Comparison of ENCODE assay signal across 22 cellular contexts in genomic region chr5:128091579-128091978, GRCh38. TPM values are rescaled to one million over a fixed set of nuclear protein-coding genes. Genes with fewer than 3 reads are reported as not detected.
DNase-seq lines count a peak whose midpoint lies in the region; ATAC-seq and TF ChIP-seq lines count a peak whose summit lies in the region.
"Had no signal": no experiment of that assay in that cellular context is flagged by ENCODE, and none has a peak within 500 bp of the region (broad histone marks: within the 10 kb centered on the region; RNA-seq: fewer than 3 reads in every experiment).

No MANE protein-coding gene starts in this region.

- CTCF ChIA-PET in GM10248 (lab: Yijun Ruan, JAX), result interaction anchor here (1.5 kb wide), 1 partner anchor 9 kb away, joined by 6 read pairs; no protein-coding TSS in a partner anchor

- H3K4me3 ChIP-seq in GM23338 (no peak overlapping the region), psoas muscle (no peak overlapping the region), MM.1S (ENCODE audit: low read length) (no peak overlapping the region)
- H3K4me3 ChIP-seq: BLaER1 had no signal

- TF ChIP-seq CTCF in GM23338 (conservative IDR thresholded peaks at IDR 0.05; ENCODE audit: low read depth in 2 of 2) (no peak), psoas muscle (IDR thresholded peaks at IDR 0.05) (no peak), MM.1S (IDR thresholded peaks at IDR 0.05; ENCODE audit: low read length) (no peak), GM10248 (IDR thresholded peaks at IDR 0.05; ENCODE audit: control extremely low read depth, extremely low read depth, low read depth, missing control alignments) (no peak)

- no peak overlapping the region for H3K27ac Mint-ChIP-seq in GM23338
- H3K27ac Mint-ChIP-seq: CD14-positive monocyte; CD4-positive, CD25-positive, alpha-beta regulatory T cell; CD8-positive, alpha-beta memory T cell had no signal

- H3K9me3 ChIP-seq in psoas muscle, result peaks cover 3% of the 10 kb centered on the region
- no peaks in the 10 kb centered on the region for H3K9me3 ChIP-seq in MM.1S (replicated peaks; ENCODE audit: insufficient read depth, low read length)
- H3K9me3 ChIP-seq: BE2C had no signal

- no peaks in the 10 kb centered on the region for H3K9me2 ChIP-seq in GM23338 (ENCODE audit: insufficient read depth)
- H3K9me2 ChIP-seq in MM.1S (replicated peaks; ENCODE audit: insufficient read depth, low read length), result no peaks in the 10 kb centered on the region; the same call in 1 of the 2 replicates

- H3F3A ChIP-seq in GM23338 (replicated peaks; ENCODE audit: low read depth), result no peaks in the 10 kb centered on the region
- no peaks in the 10 kb centered on the region for H3F3A ChIP-seq in MM.1S (ENCODE audit: insufficient read depth, low read length)

- intact Hi-C loops in psoas muscle (cut with DNase I), result no loop called here

- peaks cover 1% of the 10 kb centered on the region; the same call in 2 of the 3 replicates for H3K36me3 Mint-ChIP-seq in GM23338 (ENCODE audit: low read depth)

- H4K20me1 ChIP-seq in GM23338 (replicated peaks; ENCODE audit: insufficient read depth) (peaks cover 7% of the 10 kb centered on the region), MM.1S (ENCODE audit: insufficient read depth, low read length) (no peaks in the 10 kb centered on the region)

- H3K4me1 ChIP-seq in GM23338 (ENCODE audit: insufficient read depth) (peaks cover 24% of the 10 kb centered on the region), psoas muscle (peaks cover 37% of the 10 kb centered on the region), MM.1S (ENCODE audit: low read length) (no peaks in the 10 kb centered on the region)
- H3K4me1 ChIP-seq: BE2C had no signal

- no peak overlapping the region for H2AFZ ChIP-seq in GM23338
- H2AFZ ChIP-seq in MM.1S (ENCODE audit: low read length), result no peak overlapping the region

- DNase-seq in GM23338 (ENCODE audit: low spot score) (no peak), psoas muscle (no peak), MM.1S (no peak), GM10248 (ENCODE audit: extremely low spot score) (no peak), activated gamma-delta T cell treated with Interleukin-2 at 50 U/mL for 16 hours (no peak)
- DNase-seq: 8988T; ACHN; BE2C; C1 segment of cervical spinal cord; CD4-positive, alpha-beta memory T cell; CD4-positive, CD25-positive, alpha-beta regulatory T cell; CD8-positive, alpha-beta memory T cell; COR-L47; DMS 273 treated with DMSO at 0.1 percent for 48 hours; DMS153; DMS53; DMS79; DND-41; EL; GDM1 had no signal

- ATAC-seq in GM23338 (no peak), psoas muscle (peak in 3 of 4 donors; percentile 40 to 80 (median 66))

- H3K9ac ChIP-seq in MM.1S (ENCODE audit: low read length), result no peak overlapping the region
- H3K9ac ChIP-seq: BLaER1 had no signal

- H3K36me3 ChIP-seq in GM23338 (ENCODE audit: insufficient read depth) (no peaks in the 10 kb centered on the region), psoas muscle (ENCODE audit: insufficient read depth in 1 of 2, low read depth in 1 of 2) (no peaks in the 10 kb centered on the region), MM.1S (replicated peaks; ENCODE audit: insufficient read depth, low read length) (no peaks in the 10 kb centered on the region; the same call in 1 of the 2 replicates)
- H3K36me3 ChIP-seq: BE2C had no signal

- H3K4me2 ChIP-seq in GM23338 (peak overlapping the region; percentile 28; the same call in 1 of the 2 replicates), MM.1S (ENCODE audit: low read depth, low read length) (no peak overlapping the region)
- H3K4me2 ChIP-seq: BLaER1 had no signal

- POLR2A ChIA-PET in GM10248 (lab: Yijun Ruan, JAX), result no interaction called here

- peaks cover 3% of the 10 kb centered on the region; the same call in 1 of the 2 replicates for H3K27me3 ChIP-seq in GM23338 (ENCODE audit: insufficient read depth)
- no peaks in the 10 kb centered on the region for H3K27me3 ChIP-seq in psoas muscle (ENCODE audit: insufficient read depth in 3 of 3, low read length in 2 of 3)
- H3K27me3 ChIP-seq in MM.1S (replicated peaks; ENCODE audit: insufficient read depth, low read length), result no peaks in the 10 kb centered on the region
- H3K27me3 ChIP-seq: BE2C, BLaER1 had no signal

- H3K27me3 Mint-ChIP-seq in GM23338 (ENCODE audit: insufficient read depth, low read depth, poor library complexity), result peaks cover 4% of the 10 kb centered on the region
- H3K27me3 Mint-ChIP-seq: CD4-positive, alpha-beta memory T cell; CD4-positive, CD25-positive, alpha-beta regulatory T cell; CD8-positive, alpha-beta memory T cell had no signal

- peaks cover 2% of the 10 kb centered on the region; the same call in 2 of the 3 replicates for H3K9me3 Mint-ChIP-seq in GM23338

- H3K27ac ChIP-seq in GM23338 (ENCODE audit: low read depth) (no peak overlapping the region), psoas muscle (peak overlapping the region; percentile 47), MM.1S (ENCODE audit: low read length) (no peak overlapping the region)
- H3K27ac ChIP-seq: BLaER1 had no signal

- no peak overlapping the region for H3K4me3 Mint-ChIP-seq in GM23338
- H3K4me3 Mint-ChIP-seq: CD14-positive monocyte; CD4-positive, alpha-beta memory T cell; CD8-positive, alpha-beta memory T cell had no signal

- peaks cover 29% of the 10 kb centered on the region for H3K4me1 Mint-ChIP-seq in GM23338
- H3K4me1 Mint-ChIP-seq: CD14-positive monocyte had no signal

- H3K79me2 ChIP-seq in GM23338 (replicated peaks; ENCODE audit: insufficient read depth) (peaks cover 67% of the 10 kb centered on the region), MM.1S (ENCODE audit: low read length) (peaks cover 50% of the 10 kb centered on the region)

TF ChIP-seq in GM23338, 12 proteins besides CTCF, POLR2A, EP300 and RAD21:
- no peak for TF ChIP-seq ZNF114 (CRISPR knock-in tag; IDR thresholded peaks at IDR 0.05)
- TF ChIP-seq, protein P1, sequence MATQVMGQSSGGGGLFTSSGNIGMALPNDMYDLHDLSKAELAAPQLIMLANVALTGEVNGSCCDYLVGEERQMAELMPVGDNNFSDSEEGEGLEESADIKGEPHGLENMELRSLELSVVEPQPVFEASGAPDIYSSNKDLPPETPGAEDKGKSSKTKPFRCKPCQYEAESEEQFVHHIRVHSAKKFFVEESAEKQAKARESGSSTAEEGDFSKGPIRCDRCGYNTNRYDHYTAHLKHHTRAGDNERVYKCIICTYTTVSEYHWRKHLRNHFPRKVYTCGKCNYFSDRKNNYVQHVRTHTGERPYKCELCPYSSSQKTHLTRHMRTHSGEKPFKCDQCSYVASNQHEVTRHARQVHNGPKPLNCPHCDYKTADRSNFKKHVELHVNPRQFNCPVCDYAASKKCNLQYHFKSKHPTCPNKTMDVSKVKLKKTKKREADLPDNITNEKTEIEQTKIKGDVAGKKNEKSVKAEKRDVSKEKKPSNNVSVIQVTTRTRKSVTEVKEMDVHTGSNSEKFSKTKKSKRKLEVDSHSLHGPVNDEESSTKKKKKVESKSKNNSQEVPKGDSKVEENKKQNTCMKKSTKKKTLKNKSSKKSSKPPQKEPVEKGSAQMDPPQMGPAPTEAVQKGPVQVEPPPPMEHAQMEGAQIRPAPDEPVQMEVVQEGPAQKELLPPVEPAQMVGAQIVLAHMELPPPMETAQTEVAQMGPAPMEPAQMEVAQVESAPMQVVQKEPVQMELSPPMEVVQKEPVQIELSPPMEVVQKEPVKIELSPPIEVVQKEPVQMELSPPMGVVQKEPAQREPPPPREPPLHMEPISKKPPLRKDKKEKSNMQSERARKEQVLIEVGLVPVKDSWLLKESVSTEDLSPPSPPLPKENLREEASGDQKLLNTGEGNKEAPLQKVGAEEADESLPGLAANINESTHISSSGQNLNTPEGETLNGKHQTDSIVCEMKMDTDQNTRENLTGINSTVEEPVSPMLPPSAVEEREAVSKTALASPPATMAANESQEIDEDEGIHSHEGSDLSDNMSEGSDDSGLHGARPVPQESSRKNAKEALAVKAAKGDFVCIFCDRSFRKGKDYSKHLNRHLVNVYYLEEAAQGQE (IDR thresholded peaks at IDR 0.05; ENCODE audit: unreplicated experiment), result no peak

RNA-seq across cellular contexts. Expression of gene SLC12A2, which starts 8.0 kb away (rescaled TPM):
- total RNA-seq in GM23338 (2014; rRNA removed; shearing (Covaris generic)), result 17.2 and 21.3 TPM in 2 replicates
- polyA plus RNA-seq in GM23338 (2016; fragmentation: Nextera tagmentation; extraction: Ambion mirVana) (6.1 and 8.1 TPM in 2 replicates), psoas muscle (1 to 10 TPM; 1.7 to 8.0 (median 3.3) TPM)
- 10 to 100 TPM; 11.7 to 25.8 (median 16.3) TPM for total RNA-seq in psoas muscle
